22 cellular contexts compared by ENCODE assay signal in genomic region chr1:4772294-4773010, GRCh38.
DNase-seq lines count a peak whose midpoint lies in the region; FAIRE-seq and TF ChIP-seq lines count a peak whose summit lies in the region.
"Had no signal": no experiment of that assay in that cellular context is flagged by ENCODE, and none has a peak within 500 bp of the region (broad histone marks: within the 10 kb centered on the region; RNA-seq: fewer than 3 reads in every experiment).

No MANE protein-coding gene starts in this region.

- TF ChIP-seq CTCF in astrocyte (IDR thresholded peaks at IDR 0.05; ENCODE audit: insufficient read depth, low read depth, low read length) (no peak), kidney (IDR thresholded peaks at IDR 0.05; ENCODE audit: borderline replicate concordance, extremely low read depth, insufficient read depth) (no peak), osteoblast (IDR thresholded peaks at IDR 0.05; ENCODE audit: extremely low read depth, low read depth, low read length) (no peak), mesothelial cell of epicardium (IDR thresholded peaks at IDR 0.05; ENCODE audit: unreplicated experiment) (no peak), mammary epithelial cell (conservative IDR thresholded peaks at IDR 0.05 in 1 of 2, IDR thresholded peaks at IDR 0.05 in 1 of 2; ENCODE audit: extremely low read depth in 1 of 2, insufficient read depth in 1 of 2, low read depth in 1 of 2, low read length in 2 of 2) (no peak)

- H3K36me3 Mint-ChIP-seq in astrocyte (ENCODE audit: low read depth, unreplicated experiment) (no peaks in the 10 kb centered on the region), mesothelial cell of epicardium (no peaks in the 10 kb centered on the region)
- H3K36me3 Mint-ChIP-seq: CD4-positive, CD25-positive, alpha-beta regulatory T cell; CD8-positive, alpha-beta T cell had no signal

- H3K27me3 Mint-ChIP-seq in astrocyte (ENCODE audit: low read depth, unreplicated experiment) (peaks cover 30% of the 10 kb centered on the region), mesothelial cell of epicardium (ENCODE audit: low read depth) (peaks cover 2% of the 10 kb centered on the region)
- H3K27me3 Mint-ChIP-seq: B cell; CD4-positive, CD25-positive, alpha-beta regulatory T cell had no signal

- H3K27ac Mint-ChIP-seq in astrocyte (ENCODE audit: unreplicated experiment) (peak overlapping the region; percentile 72), mesothelial cell of epicardium (no peak overlapping the region)
- H3K27ac Mint-ChIP-seq: B cell; CD4-positive, CD25-positive, alpha-beta regulatory T cell; CD8-positive, alpha-beta T cell had no signal

- H3K27me3 ChIP-seq in astrocyte (ENCODE audit: insufficient read depth, low read length), result no peaks in the 10 kb centered on the region
- H3K27me3 ChIP-seq in osteoblast (ENCODE audit: insufficient read depth, low read length), result no peaks in the 10 kb centered on the region
- no peaks in the 10 kb centered on the region for H3K27me3 ChIP-seq in mammary epithelial cell (ENCODE audit: insufficient read depth, low read length)
- H3K27me3 ChIP-seq: BLaER1 had no signal

- H3K36me3 ChIP-seq in astrocyte (ENCODE audit: insufficient read depth, low read length) (no peaks in the 10 kb centered on the region), kidney (ENCODE audit: control insufficient read depth in 1 of 2, insufficient read depth in 2 of 2, low read length in 2 of 2) (peaks cover 0 to 3% of the 10 kb centered on the region in 2 donors), osteoblast (ENCODE audit: insufficient read depth, low read length) (no peaks in the 10 kb centered on the region), mammary epithelial cell (ENCODE audit: insufficient read depth, low read length) (no peaks in the 10 kb centered on the region)
- H3K36me3 ChIP-seq: BLaER1 had no signal

- H3K4me3 ChIP-seq in astrocyte (ENCODE audit: insufficient read depth, low read depth, low read length) (no peak overlapping the region), kidney (ENCODE audit: low read length in 2 of 2) (no peak overlapping the region), osteoblast (ENCODE audit: insufficient read depth, low read length) (no peak overlapping the region), mammary epithelial cell (replicated peaks in 1 of 3; ENCODE audit: insufficient read depth in 1 of 3, low read depth in 2 of 3, low read length in 3 of 3) (no peak overlapping the region)
- H3K4me3 ChIP-seq: BLaER1, GM23248 had no signal

- H3K4me1 Mint-ChIP-seq in astrocyte (ENCODE audit: low read depth, unreplicated experiment) (no peaks in the 10 kb centered on the region), mesothelial cell of epicardium (no peaks in the 10 kb centered on the region)
- H3K4me1 Mint-ChIP-seq: B cell; CD4-positive, CD25-positive, alpha-beta regulatory T cell had no signal

- H3K4me2 ChIP-seq in astrocyte (ENCODE audit: low read length), result no peak overlapping the region
- no peak overlapping the region for H3K4me2 ChIP-seq in osteoblast (ENCODE audit: insufficient read depth, low read length)
- no peak overlapping the region for H3K4me2 ChIP-seq in mammary epithelial cell (ENCODE audit: insufficient read depth, low read depth, low read length)
- H3K4me2 ChIP-seq: BLaER1 had no signal

- DNase-seq in astrocyte (ENCODE audit: low read depth) (no peak), kidney (peak; percentile 54), osteoblast (ENCODE audit: insufficient read length, low spot score, missing footprints) (peak; percentile 26), mesothelial cell of epicardium (ENCODE audit: low spot score in 2 of 2, unreplicated experiment in 2 of 2) (no peak), T-helper 9 cell (no peak), mammary epithelial cell (no peak)
- DNase-seq: Caco-2; CD4-positive, CD25-positive, alpha-beta regulatory T cell; CD8-positive, alpha-beta T cell; DMS153; DND-41; EL; GF-D8; GM23248; H7; HCEC 1CT had no signal

- FAIRE-seq in astrocyte (lab: Jason Lieb, UNC) (no peak), kidney (lab: Jason Lieb, UNC) (no peak)
- FAIRE-seq: GM12891, GM19239, H1 had no signal

- dilution Hi-C loops in mammary epithelial cell (cut with HindIII; ENCODE audit: low sequenced_read_pairs), result no loop called here

- WGBS in mammary epithelial cell (ENCODE audit: low coverage, missing lambda C conversion rate), result 94% methylated on average over 35 of the region's 37 CpGs

- H3K4me1 ChIP-seq in astrocyte (ENCODE audit: insufficient read depth, low read length) (no peaks in the 10 kb centered on the region), kidney (ENCODE audit: control insufficient read depth in 1 of 2, insufficient read depth in 1 of 2, low read depth in 1 of 2, low read length in 2 of 2) (no peaks in the 10 kb centered on the region), osteoblast (ENCODE audit: insufficient read depth, low read length) (no peaks in the 10 kb centered on the region), mammary epithelial cell (ENCODE audit: insufficient read depth, low read length) (no peaks in the 10 kb centered on the region)
- H3K4me1 ChIP-seq: BLaER1, Caco-2 had no signal

- BruUV-seq in mammary epithelial cell (replicated peaks; lab: Mats Ljungman, UMichigan), result no TSS peak

- in situ Hi-C loops in mammary epithelial cell (cut with MboI; ENCODE audit: low sequenced_read_pairs in 2 of 2), result no loop called here

- H4K20me1 ChIP-seq in astrocyte (ENCODE audit: insufficient read depth, low read length) (no peaks in the 10 kb centered on the region), osteoblast (ENCODE audit: insufficient read depth, low read length) (no peaks in the 10 kb centered on the region), mammary epithelial cell (ENCODE audit: insufficient read depth, low read length) (no peaks in the 10 kb centered on the region)
- H4K20me1 ChIP-seq: BLaER1 had no signal

- H2AFZ ChIP-seq in astrocyte (ENCODE audit: low read depth, low read length) (no peak overlapping the region), osteoblast (ENCODE audit: low read length) (no peak overlapping the region), mammary epithelial cell (ENCODE audit: low read depth, low read length) (no peak overlapping the region)
- H2AFZ ChIP-seq: GM23248 had no signal

- H3K9ac ChIP-seq in astrocyte (ENCODE audit: low read length) (no peak overlapping the region), kidney (ENCODE audit: low read length in 2 of 2) (no peak overlapping the region), mammary epithelial cell (ENCODE audit: insufficient read depth, low read length) (no peak overlapping the region)
- H3K9ac ChIP-seq: BLaER1, GM23248 had no signal

- no peak overlapping the region for H3K27ac ChIP-seq in astrocyte (ENCODE audit: low read depth, low read length)
- H3K27ac ChIP-seq in kidney (ENCODE audit: low read depth in 2 of 2, low read length in 2 of 2), result no peak overlapping the region
- no peak overlapping the region for H3K27ac ChIP-seq in osteoblast (ENCODE audit: low read depth, low read length)
- H3K27ac ChIP-seq in mammary epithelial cell (ENCODE audit: insufficient read depth, low read depth, low read length), result no peak overlapping the region
- H3K27ac ChIP-seq: BLaER1, C4-2B, GM23248 had no signal

- CTCF ChIA-PET in mammary epithelial cell (lab: Charles Lee; ENCODE audit: low non-redundant PET), result no interaction called here

- H3K4me3 Mint-ChIP-seq in astrocyte (ENCODE audit: unreplicated experiment) (no peak overlapping the region), mesothelial cell of epicardium (no peak overlapping the region)
- H3K4me3 Mint-ChIP-seq: B cell; CD4-positive, CD25-positive, alpha-beta regulatory T cell; CD8-positive, alpha-beta T cell had no signal

- H3K9me3 Mint-ChIP-seq in astrocyte (ENCODE audit: unreplicated experiment) (no peaks in the 10 kb centered on the region), mesothelial cell of epicardium (no peaks in the 10 kb centered on the region)
- H3K9me3 Mint-ChIP-seq: CD4-positive, CD25-positive, alpha-beta regulatory T cell; CD8-positive, alpha-beta T cell had no signal

- intact Hi-C loops in kidney (cut with DNase I), result no loop called here
- intact Hi-C loops in mammary epithelial cell (cut with micrococcal nuclease), result no loop called here

- H3K79me2 ChIP-seq in astrocyte (ENCODE audit: insufficient read depth, low read length) (no peaks in the 10 kb centered on the region), osteoblast (ENCODE audit: insufficient read depth, low read length) (no peaks in the 10 kb centered on the region), mammary epithelial cell (ENCODE audit: insufficient read depth, low read length) (no peaks in the 10 kb centered on the region)

- H3K9me3 ChIP-seq in astrocyte (ENCODE audit: insufficient read depth, low read depth, low read length) (peaks cover 6% of the 10 kb centered on the region), kidney (ENCODE audit: control insufficient read depth in 1 of 2, low read length in 2 of 2) (no peaks in the 10 kb centered on the region), osteoblast (ENCODE audit: low read depth, low read length) (no peaks in the 10 kb centered on the region), mammary epithelial cell (replicated peaks; ENCODE audit: insufficient read depth, low read length) (no peaks in the 10 kb centered on the region)
- H3K9me3 ChIP-seq: BLaER1, Caco-2 had no signal

Comparison
In these comparisons a context has a peak if more than half of its experiments do, and no peak if none do; other contexts are left out.
1. DNase-seq: peak in kidney (single experiment) and osteoblast (single experiment); none in astrocyte (single experiment), mesothelial cell of epicardium (0 of 2), T-helper 9 cell (single experiment) and mammary epithelial cell (single experiment).